1 cellular context compared by ENCODE assay signal in the genomic region with DNA sequence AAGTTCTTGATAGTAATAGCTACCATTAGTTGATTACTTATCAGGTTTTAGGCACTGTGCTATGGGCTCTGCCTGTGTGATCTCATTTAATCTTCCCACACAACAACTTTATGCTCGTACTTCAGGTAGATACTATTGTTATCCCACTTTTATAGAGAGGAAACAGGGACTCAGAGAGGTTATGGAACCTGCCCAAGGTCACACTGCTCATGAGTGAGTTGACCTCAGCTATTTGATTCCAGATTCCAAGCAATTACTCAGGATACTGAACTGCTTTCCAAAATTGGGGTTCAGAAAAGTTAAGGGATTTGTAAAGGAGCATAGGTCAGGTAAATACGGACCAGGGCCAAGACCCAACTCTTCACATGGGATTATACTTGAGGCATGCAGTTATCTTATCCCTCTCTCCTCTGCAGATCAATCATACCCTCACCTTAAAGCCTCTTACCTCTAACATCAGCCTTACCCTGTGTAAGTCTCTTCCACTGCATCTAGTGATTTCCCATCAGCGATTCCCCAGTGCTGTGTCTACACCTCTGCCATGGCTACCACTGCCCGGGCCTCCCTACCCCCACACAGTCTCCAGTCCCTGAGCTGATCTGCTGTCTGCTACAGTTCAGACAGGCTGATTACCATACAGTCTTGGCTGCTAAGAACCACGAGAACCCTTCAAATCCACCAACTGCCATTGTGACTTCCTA.
TF ChIP-seq lines count a peak whose summit lies in the region.

No MANE protein-coding gene starts in this region.

TF ChIP-seq in WTC11, 78 proteins besides CTCF, POLR2A, EP300 and RAD21:
- TF ChIP-seq NFYB (CRISPR knock-in tag; conservative IDR thresholded peaks at IDR 0.05; ENCODE audit: low read depth) (no peak), ZNF317 (CRISPR knock-in tag; IDR thresholded peaks at IDR 0.05; ENCODE audit: borderline replicate concordance, low read depth) (no peak), JUN (CRISPR knock-in tag; IDR thresholded peaks at IDR 0.05) (no peak), PRRX2 (CRISPR knock-in tag; IDR thresholded peaks at IDR 0.05) (no peak), SP1 (CRISPR knock-in tag; conservative IDR thresholded peaks at IDR 0.05) (no peak), ELF4 (CRISPR knock-in tag; IDR thresholded peaks at IDR 0.05; ENCODE audit: low read depth) (no peak), MXD4 (CRISPR knock-in tag; IDR thresholded peaks at IDR 0.05; ENCODE audit: borderline replicate concordance) (no peak), CREB1 (CRISPR knock-in tag; IDR thresholded peaks at IDR 0.05) (no peak), ZBTB43 (CRISPR knock-in tag; IDR thresholded peaks at IDR 0.05) (no peak), ATF1 (CRISPR knock-in tag; IDR thresholded peaks at IDR 0.05) (no peak), ZNF219 (CRISPR knock-in tag; IDR thresholded peaks at IDR 0.05; ENCODE audit: borderline replicate concordance) (no peak), NR2C2 (CRISPR knock-in tag; IDR thresholded peaks at IDR 0.05) (no peak)
- TF ChIP-seq, protein P1, sequence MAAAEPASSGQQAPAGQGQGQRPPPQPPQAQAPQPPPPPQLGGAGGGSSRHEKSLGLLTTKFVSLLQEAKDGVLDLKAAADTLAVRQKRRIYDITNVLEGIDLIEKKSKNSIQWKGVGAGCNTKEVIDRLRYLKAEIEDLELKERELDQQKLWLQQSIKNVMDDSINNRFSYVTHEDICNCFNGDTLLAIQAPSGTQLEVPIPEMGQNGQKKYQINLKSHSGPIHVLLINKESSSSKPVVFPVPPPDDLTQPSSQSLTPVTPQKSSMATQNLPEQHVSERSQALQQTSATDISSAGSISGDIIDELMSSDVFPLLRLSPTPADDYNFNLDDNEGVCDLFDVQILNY (CRISPR knock-in tag; IDR thresholded peaks at IDR 0.05): no peak
- TF ChIP-seq, protein P2, sequence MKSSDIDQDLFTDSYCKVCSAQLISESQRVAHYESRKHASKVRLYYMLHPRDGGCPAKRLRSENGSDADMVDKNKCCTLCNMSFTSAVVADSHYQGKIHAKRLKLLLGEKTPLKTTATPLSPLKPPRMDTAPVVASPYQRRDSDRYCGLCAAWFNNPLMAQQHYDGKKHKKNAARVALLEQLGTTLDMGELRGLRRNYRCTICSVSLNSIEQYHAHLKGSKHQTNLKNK (CRISPR knock-in tag; IDR thresholded peaks at IDR 0.05): no peak
TF ChIP-seq in WTC11: peak in this region for 0.
